In genomic region chr7:69739182-69739581, GRCh38 we compare ENCODE assay signal across 9 cellular contexts.
DNase-seq lines count a peak whose midpoint lies in the region; ATAC-seq and TF ChIP-seq lines count a peak whose summit lies in the region.
"Had no signal": no experiment of that assay in that cellular context is flagged by ENCODE, and none has a peak within 500 bp of the region (broad histone marks: within the 10 kb centered on the region; RNA-seq: fewer than 3 reads in every experiment).

No MANE protein-coding gene starts in this region.

- H3K4me2 ChIP-seq in DND-41 (ENCODE audit: insufficient read depth, low read length), result peak overlapping the region; percentile 38

- no peak overlapping the region for H3K9ac ChIP-seq in DND-41 (ENCODE audit: low read depth, low read length)

- 84 to 92% methylated on average over 1 of the region's 1 CpG for WGBS in ectodermal cell, 2 experiments

- H3K4me3 ChIP-seq in DND-41 (ENCODE audit: low read depth in 1 of 2, low read length in 2 of 2) (no peak overlapping the region), ectodermal cell (ENCODE audit: insufficient read depth, low read depth, low read length) (no peak overlapping the region)

- H3K36me3 ChIP-seq in DND-41 (ENCODE audit: insufficient read depth, low read length) (no peaks in the 10 kb centered on the region), ectodermal cell (ENCODE audit: control insufficient read depth, insufficient read depth, low read length) (no peaks in the 10 kb centered on the region)

- no peaks in the 10 kb centered on the region for H3K27me3 ChIP-seq in DND-41 (ENCODE audit: insufficient read depth, low read length, poor library complexity)
- no peaks in the 10 kb centered on the region for H3K27me3 ChIP-seq in ectodermal cell (ENCODE audit: control insufficient read depth, insufficient read depth, low read length, poor library complexity, severe bottlenecking)

- H3K9me3 ChIP-seq in DND-41 (ENCODE audit: insufficient read depth, low read length, severe bottlenecking), result no peaks in the 10 kb centered on the region
- no peaks in the 10 kb centered on the region for H3K9me3 ChIP-seq in ectodermal cell (ENCODE audit: control insufficient read depth, low read length)

- no peak for TF ChIP-seq CTCF in DND-41 (IDR thresholded peaks at IDR 0.05; ENCODE audit: borderline replicate concordance, extremely low read depth, low read length, poor library complexity, severe bottlenecking)

- intact Hi-C loops in cardiac septum (cut with DNase I), result no loop called here

- H3K4me1 ChIP-seq in DND-41 (ENCODE audit: insufficient read depth, low read length) (peaks cover 44% of the 10 kb centered on the region), ectodermal cell (ENCODE audit: control insufficient read depth, insufficient read depth, low read length) (peaks cover 40% of the 10 kb centered on the region)

- ATAC-seq in DND-41 (ENCODE audit: insufficient read depth, low read depth) (peak; percentile 61), HG03135 (IDR thresholded peaks at IDR 0.05; ENCODE audit: unreplicated experiment) (peak; percentile 54)

- no peak overlapping the region for H2AFZ ChIP-seq in DND-41 (ENCODE audit: low read depth, low read length)

- H3K79me2 ChIP-seq in DND-41 (ENCODE audit: insufficient read depth, low read length), result peaks cover 46% of the 10 kb centered on the region

- peak overlapping the region; percentile 70 for H3K27ac ChIP-seq in DND-41 (ENCODE audit: low read length)
- peak overlapping the region; percentile 51 for H3K27ac ChIP-seq in ectodermal cell (ENCODE audit: insufficient read depth, low read depth, low read length, poor library complexity, severe bottlenecking)

- peaks cover 43% of the 10 kb centered on the region; the same call in 1 of the 2 replicates for H4K20me1 ChIP-seq in DND-41 (ENCODE audit: insufficient read depth, low read length)

- peak; percentile 56 for DNase-seq in DND-41
- peak; percentile 9 for DNase-seq in GM19240 (ENCODE audit: insufficient read length, low spot score)
- DNase-seq in DMS79 (lab: John Stamatoyannopoulos, UW), result no peak
- DNase-seq in cardiac septum (ENCODE audit: low spot score), result no peak
- no peak for DNase-seq in cerebellum (ENCODE audit: low spot score)
- DNase-seq in effector CD4-positive, alpha-beta T cell, result no peak
- DNase-seq: cortex of kidney had no signal

Comparison
In these comparisons a context has a peak if more than half of its experiments do, and no peak if none do; other contexts are left out.
1. DNase-seq: peak in DND-41 (single experiment) and GM19240 (single experiment); none in DMS79 (single experiment), cardiac septum (single experiment), cerebellum (single experiment) and effector CD4-positive, alpha-beta T cell (single experiment).